8 cellular contexts compared by ENCODE assay signal in genomic region chr19:51570962-51571575, GRCh38. TPM values are rescaled to one million over a fixed set of nuclear protein-coding genes. Genes with fewer than 3 reads are reported as not detected.
DNase-seq lines count a peak whose midpoint lies in the region; ATAC-seq and TF ChIP-seq lines count a peak whose summit lies in the region.

Gene ZNF175 (plus strand): TSS chr19:51571283. CDS start chr19:51573330, 2,047 bp downstream.

- no peaks in the 10 kb centered on the region for H3K9me2 ChIP-seq in PC-3 (replicated peaks; ENCODE audit: low read length)

- TF ChIP-seq CTCF in PC-3 (conservative IDR thresholded peaks at IDR 0.05; ENCODE audit: low read depth, low read length) (no peak), esophagus muscularis mucosa (IDR thresholded peaks at IDR 0.05) (no peak)

- WGBS in esophagus muscularis mucosa: under 1% methylated on average over 30 of the region's 30 CpGs

- no peak for TF ChIP-seq POLR2A in esophagus muscularis mucosa (IDR thresholded peaks at IDR 0.05; ENCODE audit: low read depth)

- peak within 1 kb of the TSS; percentile 97 for H3K4me2 ChIP-seq in PC-3 (ENCODE audit: low read length)

- peaks cover 2 to 7% of the 10 kb centered on the region in 2 donors for H3K27me3 Mint-ChIP-seq in CD8-positive, alpha-beta memory T cell
- H3K27me3 Mint-ChIP-seq in activated T-cell treated with anti-CD3 and anti-CD28 coated beads, Interleukin-2, amount 50 U/mL, for 24 hours: peaks cover 6% of the 10 kb centered on the region

- no peaks in the 10 kb centered on the region for H3K9me3 ChIP-seq in CD8-positive, alpha-beta memory T cell (ENCODE audit: low read length)
- H3K9me3 ChIP-seq in HUES48 (ENCODE audit: control insufficient read depth, insufficient read depth, low read length): no peaks in the 10 kb centered on the region
- no peaks in the 10 kb centered on the region for H3K9me3 ChIP-seq in PC-3 (ENCODE audit: low read length)
- no peaks in the 10 kb centered on the region for H3K9me3 ChIP-seq in esophagus muscularis mucosa
- no peaks in the 10 kb centered on the region for H3K9me3 ChIP-seq in mucosa of stomach (ENCODE audit: control insufficient read depth, low read length)

- peaks cover 5% of the 10 kb centered on the region for H3F3A ChIP-seq in PC-3 (ENCODE audit: low read length, unreplicated experiment)

- H3K9ac ChIP-seq in HUES48 (ENCODE audit: low read depth, low read length) (peak within 1 kb of the TSS; percentile 45; the same call in 1 of the 2 replicates), PC-3 (ENCODE audit: low read length) (peak within 1 kb of the TSS; percentile 62), mucosa of stomach (ENCODE audit: low read length) (peak within 1 kb of the TSS; percentile 74)

- ATAC-seq in GM21360 (IDR thresholded peaks at IDR 0.05; ENCODE audit: unreplicated experiment) (peak; percentile 83), PC-3 (peak; percentile 65)

- peaks cover 11 to 36% (median 17%) of the 10 kb centered on the region in 3 donors for H3K36me3 Mint-ChIP-seq in CD8-positive, alpha-beta memory T cell
- peaks cover 48% of the 10 kb centered on the region for H3K36me3 Mint-ChIP-seq in activated T-cell treated with anti-CD3 and anti-CD28 coated beads, Interleukin-2, amount 50 U/mL, for 24 hours (ENCODE audit: low read depth)

- peak within 1 kb of the TSS; percentile 73 for H2AFZ ChIP-seq in PC-3 (ENCODE audit: low read length)

- H3K79me2 ChIP-seq in PC-3 (ENCODE audit: low read length): peaks cover 50% of the 10 kb centered on the region

- no TSS peak for BruUV-seq in PC-3 (replicated peaks; lab: Mats Ljungman, UMichigan)

- peak within 1 kb of the TSS; percentile 48 for H3K27ac ChIP-seq in CD8-positive, alpha-beta memory T cell (ENCODE audit: low read depth, low read length)
- no peak within 1 kb of the TSS for H3K27ac ChIP-seq in HUES48 (ENCODE audit: low read depth, low read length)
- H3K27ac ChIP-seq in PC-3 (ENCODE audit: low read length): peak within 1 kb of the TSS; percentile 75
- peak within 1 kb of the TSS; percentile 69 to 78 (median 76) for H3K27ac ChIP-seq in esophagus muscularis mucosa (replicated peaks in 1 of 4)

- intact Hi-C loops in PC-3 (cut with micrococcal nuclease): loop anchor here (1.0 kb wide), 2 partner anchors 23 to 232 kb away; no protein-coding TSS in a partner anchor
- intact Hi-C loops in esophagus muscularis mucosa (cut with DNase I): no loop called here

- peak within 1 kb of the TSS; percentile 82 for H3K4me3 ChIP-seq in CD8-positive, alpha-beta memory T cell (ENCODE audit: low read length)
- H3K4me3 ChIP-seq in HUES48 (ENCODE audit: low read depth, low read length) (peak within 1 kb of the TSS; percentile 86), PC-3 (ENCODE audit: low read length) (peak within 1 kb of the TSS; percentile 81), esophagus muscularis mucosa (peak within 1 kb of the TSS; percentile 58 to 79 (median 72)), mucosa of stomach (ENCODE audit: low read length) (peak within 1 kb of the TSS; percentile 62)

- CTCF ChIA-PET in CD8-positive, alpha-beta memory T cell (lab: Charles Lee): no interaction called here
- CTCF ChIA-PET in PC-3 (lab: Charles Lee): interaction anchor here (0.6 to 0.7 kb wide), 3 partner anchors 24 to 96 kb away, joined by 3 read pairs; no protein-coding TSS in a partner anchor

- H3K36me3 ChIP-seq in CD8-positive, alpha-beta memory T cell (ENCODE audit: insufficient read depth, low read length): peaks cover 5% of the 10 kb centered on the region
- H3K36me3 ChIP-seq in HUES48 (ENCODE audit: control insufficient read depth, insufficient read depth, low read length) (peaks cover 19% of the 10 kb centered on the region), PC-3 (ENCODE audit: low read depth, low read length) (peaks cover 20% of the 10 kb centered on the region), esophagus muscularis mucosa (peaks cover 8 to 24% (median 15%) of the 10 kb centered on the region in 4 donors), mucosa of stomach (ENCODE audit: control insufficient read depth, insufficient read depth, low read length) (no peaks in the 10 kb centered on the region)

- H3K27ac Mint-ChIP-seq in CD8-positive, alpha-beta memory T cell: peak within 1 kb of the TSS; percentile 13 to 97 (median 88)
- peak within 1 kb of the TSS; percentile 92 for H3K27ac Mint-ChIP-seq in activated T-cell treated with anti-CD3 and anti-CD28 coated beads, Interleukin-2, amount 50 U/mL, for 24 hours

- peaks cover 31 to 43% (median 38%) of the 10 kb centered on the region in 3 donors for H3K4me1 Mint-ChIP-seq in CD8-positive, alpha-beta memory T cell
- H3K4me1 Mint-ChIP-seq in activated T-cell treated with anti-CD3 and anti-CD28 coated beads, Interleukin-2, amount 50 U/mL, for 24 hours (ENCODE audit: low read depth): peaks cover 41% of the 10 kb centered on the region

- H3K27me3 ChIP-seq in CD8-positive, alpha-beta memory T cell (ENCODE audit: insufficient read depth, low read length, poor library complexity, severe bottlenecking): no peaks in the 10 kb centered on the region
- H3K27me3 ChIP-seq in HUES48 (ENCODE audit: control insufficient read depth, insufficient read depth, low read length) (no peaks in the 10 kb centered on the region), PC-3 (ENCODE audit: low read length) (no peaks in the 10 kb centered on the region), esophagus muscularis mucosa (peaks cover 0 to 6% (median 0%) of the 10 kb centered on the region in 4 donors), mucosa of stomach (ENCODE audit: control insufficient read depth, insufficient read depth, low read length) (no peaks in the 10 kb centered on the region)

- TF ChIP-seq EP300 in esophagus muscularis mucosa (IDR thresholded peaks at IDR 0.05): no peak

- H3K4me1 ChIP-seq in CD8-positive, alpha-beta memory T cell (ENCODE audit: insufficient read depth, low read length): peaks cover 17% of the 10 kb centered on the region
- 0 out of 2 replicates have a peak, but pooled peaks cover 4% of the 10 kb centered on the region for H3K4me1 ChIP-seq in HUES48 (ENCODE audit: control insufficient read depth, insufficient read depth, low read length)
- peaks cover 71% of the 10 kb centered on the region for H3K4me1 ChIP-seq in PC-3 (ENCODE audit: insufficient read depth, low read length)
- peaks cover 15 to 18% (median 17%) of the 10 kb centered on the region in 4 donors for H3K4me1 ChIP-seq in esophagus muscularis mucosa
- H3K4me1 ChIP-seq in mucosa of stomach (ENCODE audit: control insufficient read depth, insufficient read depth, low read length): peaks cover 6% of the 10 kb centered on the region

- peaks cover 0 to 3% (median 0%) of the 10 kb centered on the region in 5 donors for H3K9me3 Mint-ChIP-seq in CD8-positive, alpha-beta memory T cell
- H3K9me3 Mint-ChIP-seq in activated T-cell treated with anti-CD3 and anti-CD28 coated beads, Interleukin-2, amount 50 U/mL, for 24 hours: peaks cover 2% of the 10 kb centered on the region

- peak within 1 kb of the TSS; percentile 94 to 99 (median 96) for H3K4me3 Mint-ChIP-seq in CD8-positive, alpha-beta memory T cell
- peak within 1 kb of the TSS; percentile 92 for H3K4me3 Mint-ChIP-seq in activated T-cell treated with anti-CD3 and anti-CD28 coated beads, Interleukin-2, amount 50 U/mL, for 24 hours

- peak; percentile 68 to 87 (median 76) for DNase-seq in CD8-positive, alpha-beta memory T cell
- DNase-seq in PC-3 (peak; percentile 100), esophagus muscularis mucosa (ENCODE audit: extremely low spot score) (peak; percentile 96)
- peak; percentile 93 for DNase-seq in activated T-cell treated with anti-CD3 and anti-CD28 coated beads, Interleukin-2, amount 50 U/mL, for 24 hours
- DNase-seq in stimulated activated CD8-positive, alpha-beta memory T cell treated with anti-CD3 and anti-CD28 coated beads, Interleukin-4, amount 100 ng/mL, for 4 hours (ENCODE audit: low read depth in 2 of 2, low spot score in 1 of 2): peak; percentile 73 to 79

- H4K20me1 ChIP-seq in PC-3 (ENCODE audit: low read length): no peaks in the 10 kb centered on the region

- POLR2A ChIA-PET in CD8-positive, alpha-beta memory T cell (lab: Charles Lee): interaction anchor here (0.6 kb wide), 1 partner anchor 23 kb away, joined by 3 read pairs; no protein-coding TSS in a partner anchor
- POLR2A ChIA-PET in PC-3 (lab: Charles Lee; ENCODE audit: unreplicated experiment): no interaction called here

RNA-seq across cellular contexts. Expression of gene ZNF175, which starts in this region (rescaled TPM):
- 10 to 100 TPM in 1 of 2 experiments, 1 to 10 TPM in 1; 10.0 to 11.6 TPM for total RNA-seq in CD8-positive, alpha-beta memory T cell
- polyA plus RNA-seq in CD8-positive, alpha-beta memory T cell: 3.2 TPM
- total RNA-seq in PC-3 (2014; rRNA removed) (7.5 and 8.5 TPM in 2 replicates), esophagus muscularis mucosa (1 to 10 TPM; 3.6 to 5.8 (median 4.9) TPM)
